Comparison of ENCODE assay signal across 14 cellular contexts in genomic region chr16:1193143-1193824, GRCh38. TPM values are rescaled to one million over a fixed set of nuclear protein-coding genes. Genes with fewer than 3 reads are reported as not detected.
DNase-seq lines count a peak whose midpoint lies in the region; ATAC-seq and TF ChIP-seq lines count a peak whose summit lies in the region.
"Had no signal": no experiment of that assay in that cellular context is flagged by ENCODE, and none has a peak within 500 bp of the region (broad histone marks: within the 10 kb centered on the region; RNA-seq: fewer than 3 reads in every experiment).

No MANE protein-coding gene starts in this region.

- no peaks in the 10 kb centered on the region for H3K9me3 ChIP-seq in heart right ventricle
- H3K9me3 ChIP-seq: gastrocnemius medialis had no signal

- intact Hi-C loops in heart right ventricle (cut with DNase I): loop anchor here in 2 of 10 donors (5.0 to 10.0 kb wide), 2 partner anchors 136 to 378 kb away; no protein-coding TSS in a partner anchor

- H3K27me3 ChIP-seq in rectal smooth muscle tissue (ENCODE audit: control insufficient read depth, insufficient read depth, low read length) (no peaks in the 10 kb centered on the region), heart right ventricle (peaks cover 0 to 28% (median 8%) of the 10 kb centered on the region in 7 donors)

- DNase-seq in ELF-1 (ENCODE audit: low read depth, low spot score) (peak; percentile 50), NCI-H1694 (lab: John Stamatoyannopoulos, UW) (peak; percentile 20), SW480 (ENCODE audit: low spot score) (peak; percentile 83), germinal center (ENCODE audit: low spot score) (no peak), heart right ventricle (no peak)
- DNase-seq in activated CD4-positive, alpha-beta T cell treated with anti-CD3 and anti-CD28 coated beads, Interleukin-2, amount 50 U/mL, for 1 hour: no peak
- DNase-seq: activated CD4-positive, alpha-beta T cell treated with anti-CD3 and anti-CD28 coated beads, Interleukin-2, amount 10 ng/mL, durations not matched to agents 24 days and 14 days; CD4-positive, alpha-beta T cell; gastrocnemius medialis; islet precursor cell; PC-9 had no signal

- no peaks in the 10 kb centered on the region for H3K36me3 ChIP-seq in rectal smooth muscle tissue (ENCODE audit: control insufficient read depth, insufficient read depth, low read length)
- H3K36me3 ChIP-seq in heart right ventricle: no peaks in the 10 kb centered on the region
- H3K36me3 ChIP-seq: gastrocnemius medialis had no signal

- H3K27ac ChIP-seq in rectal smooth muscle tissue (ENCODE audit: low read depth, low read length) (peak overlapping the region; percentile 83), heart right ventricle (no peak overlapping the region)
- H3K27ac ChIP-seq: gastrocnemius medialis, PC-9 had no signal

- no peak for ATAC-seq in heart right ventricle
- ATAC-seq: activated T-helper 17 cell treated with anti-CD3 and anti-CD28 coated beads, Interleukin-2, amount 50 U/mL, for 72 hours; gastrocnemius medialis; natural killer cell treated with Interleukin-12 subunit alpha and Interleukin-12 subunit beta and Interleukin-15 and Interleukin-18, amount 100 ng/mL, for 72 hours had no signal

- TF ChIP-seq CTCF in heart right ventricle (IDR thresholded peaks at IDR 0.05): no peak

- 78 to 79% methylated on average over 30 of the region's 30 CpGs for WGBS in heart right ventricle, 2 donors

- H3K4me3 ChIP-seq in rectal smooth muscle tissue (ENCODE audit: low read length) (no peak overlapping the region), heart right ventricle (no peak overlapping the region)
- H3K4me3 ChIP-seq: gastrocnemius medialis, PC-9 had no signal

- no peak overlapping the region for H3K9ac ChIP-seq in rectal smooth muscle tissue (ENCODE audit: low read length)

- H3K4me1 ChIP-seq in rectal smooth muscle tissue (ENCODE audit: control insufficient read depth, insufficient read depth, low read length): peaks cover 21% of the 10 kb centered on the region
- peaks cover 0 to 4% (median 0%) of the 10 kb centered on the region in 9 donors for H3K4me1 ChIP-seq in heart right ventricle
- H3K4me1 ChIP-seq: gastrocnemius medialis had no signal

RNA-seq across cellular contexts. Expression of gene TPSG1, which starts 31.8 kb away (rescaled TPM):
- under 1 TPM in 1 of 10 donors, not detected in 9; 0.37 TPM for total RNA-seq in heart right ventricle
- polyA plus RNA-seq in heart right ventricle: under 1 TPM in 1 of 2 donors, not detected in 1; 0.06 TPM
- total RNA-seq: activated CD4-positive, alpha-beta T cell treated with anti-CD3 and anti-CD28 coated beads, Interleukin-2, amount 10 ng/mL, durations not matched to agents 24 days and 14 days; activated T-helper 17 cell treated with anti-CD3 and anti-CD28 coated beads, Interleukin-2, amount 50 U/mL, for 72 hours; CD4-positive, alpha-beta T cell; PC-9 had no signal

RNA-seq across cellular contexts. Expression of gene TPSB2, which starts 36.7 kb away (rescaled TPM):
- 1 to 10 TPM in 7 of 10 donors, under 1 TPM in 3; 0.33 to 5.2 (median 1.8) TPM for total RNA-seq in heart right ventricle
- polyA plus RNA-seq in heart right ventricle: 1 to 10 TPM; 1.7 to 6.4 TPM
- total RNA-seq: activated CD4-positive, alpha-beta T cell treated with anti-CD3 and anti-CD28 coated beads, Interleukin-2, amount 10 ng/mL, durations not matched to agents 24 days and 14 days; activated T-helper 17 cell treated with anti-CD3 and anti-CD28 coated beads, Interleukin-2, amount 50 U/mL, for 72 hours; CD4-positive, alpha-beta T cell; PC-9 had no signal

RNA-seq across cellular contexts. Expression of gene CACNA1H, which starts 40.4 kb away (rescaled TPM):
- total RNA-seq in heart right ventricle: 1 to 10 TPM; 1.7 to 6.0 (median 2.2) TPM
- 1 to 10 TPM; 7.1 to 8.7 TPM for polyA plus RNA-seq in heart right ventricle
- total RNA-seq: PC-9 had no signal

RNA-seq across cellular contexts. Expression of gene TPSAB1, which starts 47.2 kb away (rescaled TPM):
- total RNA-seq in heart right ventricle: 10 to 100 TPM in 1 of 10 donors, 1 to 10 TPM in 7, under 1 TPM in 2; 0.53 to 11.4 (median 2.2) TPM
- 1 to 10 TPM; 1.5 to 5.8 TPM for polyA plus RNA-seq in heart right ventricle
- total RNA-seq: activated CD4-positive, alpha-beta T cell treated with anti-CD3 and anti-CD28 coated beads, Interleukin-2, amount 10 ng/mL, durations not matched to agents 24 days and 14 days; PC-9 had no signal

Comparison
In these comparisons a context has a peak if more than half of its experiments do, and no peak if none do; other contexts are left out.
1. DNase-seq: peak in ELF-1 (single experiment), NCI-H1694 (single experiment) and SW480 (single experiment); none in germinal center (single experiment), heart right ventricle (0 of 2) and activated CD4-positive, alpha-beta T cell treated with anti-CD3 and anti-CD28 coated beads, Interleukin-2, amount 50 U/mL, for 1 hour (single experiment).